ENCODE assay signal across 13 cellular contexts in genomic region chr7:102254521-102254920, GRCh38. TPM values are rescaled to one million over a fixed set of nuclear protein-coding genes. Genes with fewer than 3 reads are reported as not detected.
DNase-seq lines count a peak whose midpoint lies in the region; ATAC-seq and TF ChIP-seq lines count a peak whose summit lies in the region.
"Had no signal": no experiment of that assay in that cellular context is flagged by ENCODE, and none has a peak within 500 bp of the region (broad histone marks: within the 10 kb centered on the region; RNA-seq: fewer than 3 reads in every experiment).

No MANE protein-coding gene starts in this region.

- H3K9me3 ChIP-seq in SJCRH30 (replicated peaks) (no peaks in the 10 kb centered on the region), endodermal cell (ENCODE audit: control insufficient read depth, low read length) (no peaks in the 10 kb centered on the region)
- H3K9me3 ChIP-seq: BE2C, Caco-2, HAP-1 had no signal

- H3K27ac Mint-ChIP-seq in endodermal cell (no peak overlapping the region), nephron (peak overlapping the region in 2 of 3 experiments; percentile 76 to 94)
- H3K27ac Mint-ChIP-seq: CD4-positive, alpha-beta T cell had no signal

- 86 to 87% methylated on average over 8 of the region's 8 CpGs for WGBS in endodermal cell (ENCODE audit: insufficient coverage in 1 of 2, insufficient read length in 1 of 2), 2 experiments

- peak overlapping the region; percentile 89 for H3K27ac ChIP-seq in SJCRH30
- H3K27ac ChIP-seq in endodermal cell (ENCODE audit: low read depth, low read length): peak overlapping the region; percentile 1

- TF ChIP-seq CTCF in endodermal cell (conservative IDR thresholded peaks at IDR 0.05): no peak
- TF ChIP-seq CTCF in nephron (IDR thresholded peaks at IDR 0.05; ENCODE audit: unreplicated experiment in 3 of 3): no peak

- no peak overlapping the region for H3K4me3 Mint-ChIP-seq in endodermal cell
- no peak overlapping the region for H3K4me3 Mint-ChIP-seq in nephron
- H3K4me3 Mint-ChIP-seq: CD4-positive, alpha-beta T cell had no signal

- no peak overlapping the region for H3K9ac ChIP-seq in endodermal cell (ENCODE audit: extremely low read depth, low read length, poor library complexity, severe bottlenecking)

- ATAC-seq in GM21825 (IDR thresholded peaks at IDR 0.05; ENCODE audit: unreplicated experiment) (no peak), GM21529 (IDR thresholded peaks at IDR 0.05; ENCODE audit: unreplicated experiment) (no peak)

- H3K27me3 Mint-ChIP-seq in endodermal cell (ENCODE audit: insufficient read depth) (no peaks in the 10 kb centered on the region), nephron (ENCODE audit: low read depth) (no peaks in the 10 kb centered on the region)
- H3K27me3 Mint-ChIP-seq: CD4-positive, alpha-beta T cell had no signal

- H3K36me3 Mint-ChIP-seq in endodermal cell (ENCODE audit: low read depth) (peaks cover 12% of the 10 kb centered on the region), nephron (ENCODE audit: low read depth) (peaks cover 31% of the 10 kb centered on the region)

- peak overlapping the region; percentile 22 for H3K4me3 ChIP-seq in SJCRH30
- H3K4me3 ChIP-seq in endodermal cell (ENCODE audit: low read length): no peak overlapping the region
- H3K4me3 ChIP-seq: HAP-1 had no signal

- no peaks in the 10 kb centered on the region for H3K9me3 Mint-ChIP-seq in endodermal cell
- H3K9me3 Mint-ChIP-seq in nephron: no peaks in the 10 kb centered on the region
- H3K9me3 Mint-ChIP-seq: CD4-positive, alpha-beta T cell had no signal

- H3K4me1 Mint-ChIP-seq in endodermal cell (peaks cover 14% of the 10 kb centered on the region), nephron (peaks cover 49% of the 10 kb centered on the region)

- H3K36me3 ChIP-seq in SJCRH30 (no peaks in the 10 kb centered on the region; the same call in 1 of the 2 replicates), endodermal cell (ENCODE audit: control insufficient read depth, insufficient read depth, low read length) (peaks cover 14% of the 10 kb centered on the region)
- H3K36me3 ChIP-seq: BE2C had no signal

- H3K4me1 ChIP-seq in SJCRH30: peaks cover 32% of the 10 kb centered on the region
- no peaks in the 10 kb centered on the region for H3K4me1 ChIP-seq in endodermal cell (ENCODE audit: control insufficient read depth, insufficient read depth, low read length)
- H3K4me1 ChIP-seq: Caco-2, HAP-1 had no signal

- no peaks in the 10 kb centered on the region for H3K27me3 ChIP-seq in SJCRH30
- H3K27me3 ChIP-seq in endodermal cell (ENCODE audit: control insufficient read depth, insufficient read depth, low read length, poor library complexity, severe bottlenecking): no peaks in the 10 kb centered on the region
- H3K27me3 ChIP-seq: BE2C had no signal

- no peak for DNase-seq in SJCRH30
- DNase-seq in endodermal cell: no peak
- DNase-seq in NCI-H2081 (lab: John Stamatoyannopoulos, UW): no peak
- DNase-seq in RPMI8226: no peak
- DNase-seq: ACHN; BE2C; C1 segment of cervical spinal cord; Caco-2; CD4-positive, alpha-beta T cell had no signal

RNA-seq across cellular contexts. Expression of gene SH2B2, which starts 32.1 kb away (rescaled TPM):
- 12.3 and 13.4 TPM in 2 replicates for total RNA-seq in SJCRH30 (2014; rRNA removed; shearing (Covaris generic))
- total RNA-seq in endodermal cell: 1 to 10 TPM; 8.0 to 8.7 TPM
- polyA plus RNA-seq in endodermal cell (2013, experiment 1 of 2): 8.4 TPM
- polyA plus RNA-seq in endodermal cell (2013, experiment 2 of 2): 8.7 TPM
